Comparison of ENCODE assay signal across 11 cellular contexts in genomic region chr5:170268153-170268689, GRCh38. TPM values are rescaled to one million over a fixed set of nuclear protein-coding genes. Genes with fewer than 3 reads are reported as not detected.
DNase-seq lines count a peak whose midpoint lies in the region; ATAC-seq, FAIRE-seq and TF ChIP-seq lines count a peak whose summit lies in the region.
"Had no signal": no experiment of that assay in that cellular context is flagged by ENCODE, and none has a peak within 500 bp of the region (broad histone marks: within the 10 kb centered on the region; RNA-seq: fewer than 3 reads in every experiment).

No MANE protein-coding gene starts in this region.

- no peaks in the 10 kb centered on the region for H4K20me1 ChIP-seq in PC-9 (ENCODE audit: insufficient read depth)

- H3K27me3 ChIP-seq in PC-9 (ENCODE audit: insufficient read depth, low read depth), result peaks cover 23% of the 10 kb centered on the region; the same call in 1 of the 2 replicates
- peaks cover 0 to 2% (median 0%) of the 10 kb centered on the region in 45 donors for H3K27me3 ChIP-seq in dorsolateral prefrontal cortex

- H3K9me2 ChIP-seq in PC-9 (ENCODE audit: insufficient read depth), result no peaks in the 10 kb centered on the region

- H3K27me3 Mint-ChIP-seq in stimulated activated memory B cell treated with anti-CD40 and anti-IgM and Interleukin-4, amounts not matched to agents 10 μg/mL and 1 μg/mL and 100 μg/mL, for 72 hours, result peaks cover 10% of the 10 kb centered on the region

- H3K79me2 ChIP-seq in PC-9 (ENCODE audit: low read depth), result no peaks in the 10 kb centered on the region

- intact Hi-C loops in PC-9 (cut with micrococcal nuclease; ENCODE audit: unreplicated experiment) (loop anchor here (5.0 kb wide), 2 partner anchors 154 to 166 kb away; no protein-coding TSS in a partner anchor), dorsolateral prefrontal cortex (cut with DNase I) (loop anchor here (2.0 to 5.0 kb wide), 4 partner anchors 47 to 154 kb away; no protein-coding TSS in a partner anchor)

- no peak for FAIRE-seq in urothelium cell line (lab: Jason Lieb, UNC)

- peaks cover 6% of the 10 kb centered on the region for H3K36me3 Mint-ChIP-seq in stimulated activated memory B cell treated with anti-CD40 and anti-IgM and Interleukin-4, amounts not matched to agents 10 μg/mL and 1 μg/mL and 100 μg/mL, for 72 hours

- H3K4me3 Mint-ChIP-seq in stimulated activated memory B cell treated with anti-CD40 and anti-IgM and Interleukin-4, amounts not matched to agents 10 μg/mL and 1 μg/mL and 100 μg/mL, for 72 hours, result peak overlapping the region; percentile 0
- H3K4me3 Mint-ChIP-seq: neural crest cell had no signal

- H3K9me3 Mint-ChIP-seq in stimulated activated memory B cell treated with anti-CD40 and anti-IgM and Interleukin-4, amounts not matched to agents 10 μg/mL and 1 μg/mL and 100 μg/mL, for 72 hours, result no peaks in the 10 kb centered on the region
- H3K9me3 Mint-ChIP-seq: neural crest cell had no signal

- no peaks in the 10 kb centered on the region for H3F3A ChIP-seq in PC-9 (ENCODE audit: insufficient read depth, low read depth)

- no peaks in the 10 kb centered on the region for H3K4me1 ChIP-seq in PC-9 (replicated peaks; ENCODE audit: insufficient read depth)

- H3K4me3 ChIP-seq in PC-9, result peak overlapping the region; percentile 50; the same call in 1 of the 2 replicates
- H3K4me3 ChIP-seq in dorsolateral prefrontal cortex, result peak overlapping the region in 41 of 59 donors; percentile 4 to 51 (median 28)

- no peaks in the 10 kb centered on the region for H3K9me3 ChIP-seq in PC-9 (ENCODE audit: insufficient read depth, low read depth)

- POLR2A ChIA-PET in PC-9 (lab: Charles Lee; ENCODE audit: unreplicated experiment), result no interaction called here

- TF ChIP-seq CTCF in PC-9 (conservative IDR thresholded peaks at IDR 0.05), result 0 out of 2 replicates have a peak, but pooled peaks have one; percentile 39
- TF ChIP-seq CTCF in dorsolateral prefrontal cortex (IDR thresholded peaks at IDR 0.05 in 54 of 56, conservative IDR thresholded peaks at IDR 0.05 in 2 of 56; ENCODE audit: low read depth in 1 of 56, partially characterized antibody in 56 of 56), result peak in 18 of 56 donors; percentile 0 to 40 (median 13)

- no peaks in the 10 kb centered on the region for H3K36me3 ChIP-seq in PC-9 (ENCODE audit: low read depth)

- H2AFZ ChIP-seq in PC-9, result no peak overlapping the region

- BruUV-seq in PC-9 (replicated peaks; lab: Mats Ljungman, UMichigan), result no TSS peak

- H3K27ac ChIP-seq in PC-9, result no peak overlapping the region
- peak overlapping the region in 29 of 59 donors; percentile 2 to 92 (median 45) for H3K27ac ChIP-seq in dorsolateral prefrontal cortex

- ATAC-seq in GM19351 (IDR thresholded peaks at IDR 0.05; ENCODE audit: unreplicated experiment), result peak; percentile 9
- no peak for ATAC-seq in stimulated activated memory B cell treated with anti-CD40 and anti-IgM and Interleukin-4, amounts not matched to agents 10 μg/mL and 1 μg/mL and 100 μg/mL, for 72 hours

- peaks cover 20% of the 10 kb centered on the region for H3K4me1 Mint-ChIP-seq in stimulated activated memory B cell treated with anti-CD40 and anti-IgM and Interleukin-4, amounts not matched to agents 10 μg/mL and 1 μg/mL and 100 μg/mL, for 72 hours

- no peak overlapping the region for H3K27ac Mint-ChIP-seq in stimulated activated memory B cell treated with anti-CD40 and anti-IgM and Interleukin-4, amounts not matched to agents 10 μg/mL and 1 μg/mL and 100 μg/mL, for 72 hours

- DNase-seq in PC-9, result no peak
- DNase-seq in dorsolateral prefrontal cortex, result no peak
- no peak for DNase-seq in midbrain (lab: John Stamatoyannopoulos, UW)
- no peak for DNase-seq in urothelium cell line (ENCODE audit: low spot score)
- no peak for DNase-seq in ecto neural progenitor cell (ENCODE audit: low spot score)
- DNase-seq: cortex of kidney had no signal

- peak overlapping the region; percentile 72 for H3K4me2 ChIP-seq in PC-9

- CTCF ChIA-PET in PC-9 (lab: Charles Lee), result interaction anchor here (0.7 kb wide), 1 partner anchor 51 kb away, joined by 24 read pairs; no protein-coding TSS in a partner anchor

RNA-seq across cellular contexts. Expression of gene LCP2, which starts 29.4 kb away (rescaled TPM):
- not detected in 2 replicates for total RNA-seq in PC-9 (2021)
- total RNA-seq in dorsolateral prefrontal cortex, result 10 to 100 TPM in 113 of 120 experiments, 1 to 10 TPM in 7; 7.5 to 44.4 (median 17.5) TPM
- total RNA-seq: HT-29, neural crest cell had no signal

RNA-seq across cellular contexts. Expression of gene C5orf58, which starts 35.4 kb away (rescaled TPM):
- total RNA-seq in PC-9 (2021) (not detected in 2 replicates), dorsolateral prefrontal cortex (1 to 10 TPM in 4 of 120 experiments, under 1 TPM in 5, not detected in 111; 0.60 to 1.4 (median 0.90) TPM)
- total RNA-seq: activated CD8-positive, alpha-beta memory T cell treated with anti-CD3 and anti-CD28 coated beads for 36 hours; HT-29; neural crest cell had no signal
